ENCODE assay signal across 8 cellular contexts in genomic region chr20:47501117-47501482, GRCh38. TPM values are rescaled to one million over a fixed set of nuclear protein-coding genes. Genes with fewer than 3 reads are reported as not detected.
A peak's percentile ranks its signal among the peaks of the same experiment; 100 is the strongest.
DNase-seq lines count a peak whose midpoint lies in the region; ATAC-seq and TF ChIP-seq lines count a peak whose summit lies in the region.

No MANE protein-coding gene starts in this region.

- peak overlapping the region; percentile 97 for H3K27ac ChIP-seq in VCaP

- H3K4me3 Mint-ChIP-seq in activated CD8-positive, alpha-beta memory T cell treated with anti-CD3 and anti-CD28 coated beads, Interleukin-2, amount 10 ng/mL, durations not matched to agents 7 days and 5 days, result peak overlapping the region; percentile 96
- H3K4me3 Mint-ChIP-seq in glutamatergic neuron (ENCODE audit: unreplicated experiment), result peak overlapping the region; percentile 99

- H3K4me1 ChIP-seq in skeletal muscle satellite cell (ENCODE audit: control insufficient read depth, insufficient read depth, low read length), result peaks cover 14% of the 10 kb centered on the region

- no peak for TF ChIP-seq CTCF in VCaP (conservative IDR thresholded peaks at IDR 0.05)
- TF ChIP-seq CTCF in glutamatergic neuron (IDR thresholded peaks at IDR 0.05; ENCODE audit: partially characterized antibody, unreplicated experiment), result no peak

- peak overlapping the region; percentile 82 for H3K4me2 ChIP-seq in skeletal muscle satellite cell (ENCODE audit: low read length)

- H3K4me3 ChIP-seq in skeletal muscle satellite cell (ENCODE audit: low read length), result peak overlapping the region; percentile 73

- H3K36me3 Mint-ChIP-seq in activated CD8-positive, alpha-beta memory T cell treated with anti-CD3 and anti-CD28 coated beads, Interleukin-2, amount 10 ng/mL, durations not matched to agents 7 days and 5 days, result peaks cover 24% of the 10 kb centered on the region
- H3K36me3 Mint-ChIP-seq in glutamatergic neuron (ENCODE audit: unreplicated experiment), result no peaks in the 10 kb centered on the region

- no peaks in the 10 kb centered on the region for H3K36me3 ChIP-seq in skeletal muscle satellite cell (ENCODE audit: insufficient read depth, low read length)

- H3K27me3 Mint-ChIP-seq in activated CD8-positive, alpha-beta memory T cell treated with anti-CD3 and anti-CD28 coated beads, Interleukin-2, amount 10 ng/mL, durations not matched to agents 7 days and 5 days, result peaks cover 2% of the 10 kb centered on the region
- H3K27me3 Mint-ChIP-seq in glutamatergic neuron (ENCODE audit: unreplicated experiment), result peaks cover 3% of the 10 kb centered on the region

- H3K4me1 Mint-ChIP-seq in activated CD8-positive, alpha-beta memory T cell treated with anti-CD3 and anti-CD28 coated beads, Interleukin-2, amount 10 ng/mL, durations not matched to agents 7 days and 5 days, result peaks cover 52% of the 10 kb centered on the region
- H3K4me1 Mint-ChIP-seq in glutamatergic neuron (ENCODE audit: low read depth, unreplicated experiment), result peaks cover 16% of the 10 kb centered on the region

- peak; percentile 10 for ATAC-seq in activated CD8-positive, alpha-beta memory T cell treated with anti-CD3 and anti-CD28 coated beads, Interleukin-2, amount 10 ng/mL, durations not matched to agents 7 days and 5 days
- ATAC-seq in HG03521 (IDR thresholded peaks at IDR 0.05; ENCODE audit: unreplicated experiment), result no peak
- ATAC-seq in HG02885 (IDR thresholded peaks at IDR 0.05; ENCODE audit: poor library complexity, unreplicated experiment), result no peak

- DNase-seq in activated CD8-positive, alpha-beta memory T cell treated with anti-CD3 and anti-CD28 coated beads, Interleukin-2, amount 10 ng/mL, durations not matched to agents 7 days and 5 days, result no peak
- DNase-seq in activated CD8-positive, alpha-beta memory T cell treated with anti-CD3 and anti-CD28 coated beads, Interleukin-2, amount 50 U/mL, for 48 hours, result no peak
- no peak for DNase-seq in glutamatergic neuron
- DNase-seq in germinal center (ENCODE audit: low spot score), result no peak

- no peaks in the 10 kb centered on the region for H3K9me3 ChIP-seq in skeletal muscle satellite cell (replicated peaks; ENCODE audit: low read length)

- peak overlapping the region; percentile 97 for H3K9ac ChIP-seq in skeletal muscle satellite cell (ENCODE audit: low read depth, low read length)

- H3K27me3 ChIP-seq in skeletal muscle satellite cell (ENCODE audit: control insufficient read depth, insufficient read depth, low read length), result no peaks in the 10 kb centered on the region

- CTCF ChIA-PET in activated CD8-positive, alpha-beta memory T cell treated with anti-CD3 and anti-CD28 coated beads, Interleukin-2, amount 10 ng/mL, durations not matched to agents 7 days and 5 days (lab: Charles Lee), result interaction anchor here (0.7 to 5.8 kb wide), 11 partner anchors 8 to 227 kb away, joined by 3 to 38 read pairs (median 15); partner anchors contain the start of gene ZMYND8

- H3K27ac Mint-ChIP-seq in activated CD8-positive, alpha-beta memory T cell treated with anti-CD3 and anti-CD28 coated beads, Interleukin-2, amount 10 ng/mL, durations not matched to agents 7 days and 5 days, result peak overlapping the region; percentile 91
- H3K27ac Mint-ChIP-seq in glutamatergic neuron (ENCODE audit: unreplicated experiment), result peak overlapping the region; percentile 54

- H3K9me3 Mint-ChIP-seq in activated CD8-positive, alpha-beta memory T cell treated with anti-CD3 and anti-CD28 coated beads, Interleukin-2, amount 10 ng/mL, durations not matched to agents 7 days and 5 days (ENCODE audit: low read depth), result no peaks in the 10 kb centered on the region
- H3K9me3 Mint-ChIP-seq in glutamatergic neuron (ENCODE audit: unreplicated experiment), result no peaks in the 10 kb centered on the region

RNA-seq across cellular contexts. Expression of gene NCOA3, which starts 0.6 kb away (rescaled TPM):
- 10 to 100 TPM; 74.9 to 75.8 TPM for total RNA-seq in activated CD8-positive, alpha-beta memory T cell treated with anti-CD3 and anti-CD28 coated beads, Interleukin-2, amount 10 ng/mL, durations not matched to agents 7 days and 5 days
- 24.6 TPM for total RNA-seq in glutamatergic neuron (ENCODE audit: unreplicated experiment)
- 35.0 and 39.8 TPM in 2 replicates for total RNA-seq in skeletal muscle satellite cell (2012; rRNA removed)
